ENCODE assay signal across 14 cellular contexts in genomic region chrX:133859860-133860259, GRCh38.
DNase-seq lines count a peak whose midpoint lies in the region; ATAC-seq and TF ChIP-seq lines count a peak whose summit lies in the region.
"Had no signal": no experiment of that assay in that cellular context is flagged by ENCODE, and none has a peak within 500 bp of the region (broad histone marks: within the 10 kb centered on the region; RNA-seq: fewer than 3 reads in every experiment).

No MANE protein-coding gene starts in this region.

- CTCF ChIA-PET in activated naive CD4-positive, alpha-beta T cell treated with anti-CD3 and anti-CD28 coated beads, Interleukin-2, amount 10 ng/mL, durations not matched to agents 7 days and 5 days (lab: Charles Lee), result no interaction called here

- H3K36me3 Mint-ChIP-seq in activated naive CD4-positive, alpha-beta T cell treated with anti-CD3 and anti-CD28 coated beads, Interleukin-2, amount 10 ng/mL, durations not matched to agents 7 days and 5 days, result no peaks in the 10 kb centered on the region

- no peak overlapping the region for H3K4me3 Mint-ChIP-seq in activated naive CD4-positive, alpha-beta T cell treated with anti-CD3 and anti-CD28 coated beads, Interleukin-2, amount 10 ng/mL, durations not matched to agents 7 days and 5 days

- H3K4me1 Mint-ChIP-seq in activated naive CD4-positive, alpha-beta T cell treated with anti-CD3 and anti-CD28 coated beads, Interleukin-2, amount 10 ng/mL, durations not matched to agents 7 days and 5 days, result no peaks in the 10 kb centered on the region

- ATAC-seq in HG03460 (IDR thresholded peaks at IDR 0.05; ENCODE audit: unreplicated experiment) (no peak), HG03520 (IDR thresholded peaks at IDR 0.05; ENCODE audit: unreplicated experiment) (no peak)

- H3K27me3 Mint-ChIP-seq in activated naive CD4-positive, alpha-beta T cell treated with anti-CD3 and anti-CD28 coated beads, Interleukin-2, amount 10 ng/mL, durations not matched to agents 7 days and 5 days, result peaks cover 4% of the 10 kb centered on the region

- TF ChIP-seq CTCF in AG10803 (conservative IDR thresholded peaks at IDR 0.05; ENCODE audit: low read length), result no peak

- H3K9me3 Mint-ChIP-seq in activated naive CD4-positive, alpha-beta T cell treated with anti-CD3 and anti-CD28 coated beads, Interleukin-2, amount 10 ng/mL, durations not matched to agents 7 days and 5 days, result no peaks in the 10 kb centered on the region

- no peak overlapping the region for H3K27ac Mint-ChIP-seq in activated naive CD4-positive, alpha-beta T cell treated with anti-CD3 and anti-CD28 coated beads, Interleukin-2, amount 10 ng/mL, durations not matched to agents 7 days and 5 days

- peak; percentile 38 for DNase-seq in AG10803 (ENCODE audit: low read depth)
- DNase-seq in NCI-H1092 (lab: John Stamatoyannopoulos, UW), result peak; percentile 25
- DNase-seq in astrocyte of the hippocampus (ENCODE audit: low read depth, low spot score), result peak; percentile 25
- peak; percentile 78 for DNase-seq in iris pigment epithelial cell (ENCODE audit: low read depth)
- no peak for DNase-seq in activated naive CD4-positive, alpha-beta T cell treated with anti-CD3 and anti-CD28 coated beads, Interleukin-2, amount 10 ng/mL, durations not matched to agents 7 days and 5 days
- DNase-seq in T-helper 1 cell, result no peak
- DNase-seq: activated CD4-positive, alpha-beta T cell treated with anti-CD3 and anti-CD28 coated beads for 48 hours; activated gamma-delta T cell treated with Interleukin-2 at 50 U/mL for 16 hours; BE2C; H7; Kasumi-1 had no signal

- no peak overlapping the region for H3K4me3 ChIP-seq in AG10803 (ENCODE audit: low read length)
- H3K4me3 ChIP-seq: thoracic aorta had no signal

Comparison
In these comparisons a context has a peak if more than half of its experiments do, and no peak if none do; other contexts are left out.
1. DNase-seq: peak in AG10803 (single experiment), NCI-H1092 (single experiment), astrocyte of the hippocampus (single experiment) and iris pigment epithelial cell (single experiment); none in activated naive CD4-positive, alpha-beta T cell treated with anti-CD3 and anti-CD28 coated beads, Interleukin-2, amount 10 ng/mL, durations not matched to agents 7 days and 5 days (single experiment) and T-helper 1 cell (0 of 5).